Comparison of ENCODE assay signal across 1 cellular context in genomic region chr10:79089579-79090110, GRCh38.
TF ChIP-seq lines count a peak whose summit lies in the region.

No MANE protein-coding gene starts in this region.

TF ChIP-seq in SK-N-SH, 30 proteins besides CTCF, POLR2A, EP300 and RAD21 (continued from another document):
- no peak for TF ChIP-seq TEAD4 (IDR thresholded peaks at IDR 0.05; ENCODE audit: borderline replicate concordance, insufficient read depth)
- no peak for TF ChIP-seq SIN3A (IDR thresholded peaks at IDR 0.05; ENCODE audit: borderline replicate concordance, low read depth, low read length)
- TF ChIP-seq, protein P1, sequence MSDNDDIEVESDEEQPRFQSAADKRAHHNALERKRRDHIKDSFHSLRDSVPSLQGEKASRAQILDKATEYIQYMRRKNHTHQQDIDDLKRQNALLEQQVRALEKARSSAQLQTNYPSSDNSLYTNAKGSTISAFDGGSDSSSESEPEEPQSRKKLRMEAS (IDR thresholded peaks at IDR 0.05; ENCODE audit: low read depth): no peak
- TF ChIP-seq, protein P2, sequence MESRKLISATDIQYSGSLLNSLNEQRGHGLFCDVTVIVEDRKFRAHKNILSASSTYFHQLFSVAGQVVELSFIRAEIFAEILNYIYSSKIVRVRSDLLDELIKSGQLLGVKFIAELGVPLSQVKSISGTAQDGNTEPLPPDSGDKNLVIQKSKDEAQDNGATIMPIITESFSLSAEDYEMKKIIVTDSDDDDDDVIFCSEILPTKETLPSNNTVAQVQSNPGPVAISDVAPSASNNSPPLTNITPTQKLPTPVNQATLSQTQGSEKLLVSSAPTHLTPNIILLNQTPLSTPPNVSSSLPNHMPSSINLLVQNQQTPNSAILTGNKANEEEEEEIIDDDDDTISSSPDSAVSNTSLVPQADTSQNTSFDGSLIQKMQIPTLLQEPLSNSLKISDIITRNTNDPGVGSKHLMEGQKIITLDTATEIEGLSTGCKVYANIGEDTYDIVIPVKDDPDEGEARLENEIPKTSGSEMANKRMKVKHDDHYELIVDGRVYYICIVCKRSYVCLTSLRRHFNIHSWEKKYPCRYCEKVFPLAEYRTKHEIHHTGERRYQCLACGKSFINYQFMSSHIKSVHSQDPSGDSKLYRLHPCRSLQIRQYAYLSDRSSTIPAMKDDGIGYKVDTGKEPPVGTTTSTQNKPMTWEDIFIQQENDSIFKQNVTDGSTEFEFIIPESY (IDR thresholded peaks at IDR 0.05; ENCODE audit: borderline replicate concordance, low read depth): no peak
- TF ChIP-seq JUND (IDR thresholded peaks at IDR 0.05): no peak
- TF ChIP-seq RXRA (IDR thresholded peaks at IDR 0.05; ENCODE audit: borderline replicate concordance, low read depth): no peak
TF ChIP-seq in SK-N-SH: peak in this region for 0.
